10 cellular contexts compared by ENCODE assay signal in genomic region chr14:50964683-50965390, GRCh38. TPM values are rescaled to one million over a fixed set of nuclear protein-coding genes. Genes with fewer than 3 reads are reported as not detected.
DNase-seq lines count a peak whose midpoint lies in the region; ATAC-seq and TF ChIP-seq lines count a peak whose summit lies in the region.
"Had no signal": no experiment of that assay in that cellular context is flagged by ENCODE, and none has a peak within 500 bp of the region (broad histone marks: within the 10 kb centered on the region; RNA-seq: fewer than 3 reads in every experiment).

No MANE protein-coding gene starts in this region.

- no peaks in the 10 kb centered on the region for H4K20me1 ChIP-seq in fibroblast of lung (ENCODE audit: control insufficient read depth, extremely low read depth, insufficient read depth, low read length)

- H3K27me3 ChIP-seq in fibroblast of lung (ENCODE audit: control insufficient read depth, insufficient read depth, low read length) = no peaks in the 10 kb centered on the region

- TF ChIP-seq CTCF in fibroblast of lung (conservative IDR thresholded peaks at IDR 0.05 in 1 of 2, IDR thresholded peaks at IDR 0.05 in 1 of 2; ENCODE audit: low read depth in 1 of 2, low read length in 2 of 2) = no peak

- H3K27ac ChIP-seq in fibroblast of lung (ENCODE audit: insufficient read depth, low read length) = no peak overlapping the region
- H3K27ac ChIP-seq: lower lobe of right lung had no signal

- H3K79me2 ChIP-seq in fibroblast of lung (ENCODE audit: control insufficient read depth, insufficient read depth, low read length) = no peaks in the 10 kb centered on the region

- no peak overlapping the region for H2AFZ ChIP-seq in fibroblast of lung (ENCODE audit: low read length)

- DNase-seq in DMS79 treated with DMSO at 0.1 percent for 48 hours (lab: John Stamatoyannopoulos, UW) = peak; percentile 73
- peak; percentile 85 for DNase-seq in NCI-H69 (lab: John Stamatoyannopoulos, UW)
- DNase-seq in fibroblast of lung (ENCODE audit: low read depth in 2 of 2) = peak; percentile 96 to 100
- DNase-seq in pulmonary artery endothelial cell (ENCODE audit: low read depth, low spot score) = peak; percentile 83
- DNase-seq in NCI-H2107 (lab: John Stamatoyannopoulos, UW) = no peak
- no peak for DNase-seq in SKM-1 (lab: John Stamatoyannopoulos, UW; ENCODE audit: unreplicated experiment)
- DNase-seq in NCI-H2196 (lab: John Stamatoyannopoulos, UW; ENCODE audit: unreplicated experiment) = no peak
- DNase-seq: lower lobe of right lung, MM.1S had no signal

- H3K9ac ChIP-seq in fibroblast of lung (ENCODE audit: insufficient read depth, low read length) = no peak overlapping the region

- no peak overlapping the region for H3K4me2 ChIP-seq in fibroblast of lung (ENCODE audit: extremely low read depth, insufficient read depth, low read length)

- H3K36me3 ChIP-seq in fibroblast of lung (ENCODE audit: control insufficient read depth, insufficient read depth, low read length) = no peaks in the 10 kb centered on the region
- H3K36me3 ChIP-seq: lower lobe of right lung had no signal

- no peak for ATAC-seq in HG02763 (IDR thresholded peaks at IDR 0.05; ENCODE audit: unreplicated experiment)
- ATAC-seq: lower lobe of right lung had no signal

- no peak overlapping the region for H3K4me3 ChIP-seq in fibroblast of lung (replicated peaks in 1 of 4; ENCODE audit: control extremely low read depth in 1 of 4, insufficient read depth in 1 of 4, low read depth in 3 of 4, low read length in 4 of 4)
- H3K4me3 ChIP-seq: lower lobe of right lung had no signal

- peaks cover 12% of the 10 kb centered on the region for H3K4me1 ChIP-seq in fibroblast of lung (ENCODE audit: control insufficient read depth, extremely low read depth, insufficient read depth, low read length)

- H3K9me3 ChIP-seq in fibroblast of lung (ENCODE audit: control insufficient read depth, insufficient read depth, low read depth, low read length) = no peaks in the 10 kb centered on the region
- H3K9me3 ChIP-seq: lower lobe of right lung had no signal

RNA-seq across cellular contexts. Expression of gene PYGL, which starts 20.6 kb away (rescaled TPM):
- total RNA-seq in fibroblast of lung (58.6 and 76.8 TPM in 2 replicates), pulmonary artery endothelial cell (75.7 and 134 TPM in 2 replicates)
- 37.8 and 56.2 TPM in 2 replicates for polyA plus RNA-seq in fibroblast of lung
- 32.1 and 51.1 TPM in 2 replicates for polyA plus RNA-seq in fibroblast of lung (2012)
- 15.2 and 22.7 TPM in 2 replicates for polyA minus RNA-seq in fibroblast of lung (ENCODE audit: low replicate concordance)

Comparison
In these comparisons a context has a peak if more than half of its experiments do, and no peak if none do; other contexts are left out.
1. DNase-seq: peak in DMS79 treated with DMSO at 0.1 percent for 48 hours (single experiment), NCI-H69 (single experiment), fibroblast of lung (2 of 2) and pulmonary artery endothelial cell (single experiment); none in NCI-H2107 (single experiment), SKM-1 (single experiment) and NCI-H2196 (single experiment).